ENCODE assay signal across 11 cellular contexts in genomic region chr6:99813565-99813964, GRCh38.
"Had no signal": no experiment of that assay in that cellular context is flagged by ENCODE, and none has a peak within 500 bp of the region (broad histone marks: within the 10 kb centered on the region; RNA-seq: fewer than 3 reads in every experiment).

No MANE protein-coding gene starts in this region.

- H3K4me3 Mint-ChIP-seq: GM23338, H9, HFFc6 had no signal

- H3K36me3 ChIP-seq: HAP-1 had no signal

- H3K9ac ChIP-seq: GM23248 had no signal

- ATAC-seq: GM23338, HCT116 had no signal

- H3K9me3 Mint-ChIP-seq: H9, HFFc6 had no signal

- DNase-seq: GM23248, GOT3, H7, H9, HCEC 1CT, HFFc6 had no signal

- H3K4me3 ChIP-seq: GM23248, GM23338, HAP-1 had no signal

- H2AFZ ChIP-seq: GM23248, GM23338 had no signal

- H3K27ac Mint-ChIP-seq: GM23338, H9, HFFc6 had no signal

- FAIRE-seq: H1, H54 had no signal

- H3K4me2 ChIP-seq: GM23338 had no signal

- H3K27ac ChIP-seq: GM23248 had no signal

- H3K4me1 ChIP-seq: HAP-1 had no signal
